ENCODE assay signal across 1 cellular context in the genomic region with DNA sequence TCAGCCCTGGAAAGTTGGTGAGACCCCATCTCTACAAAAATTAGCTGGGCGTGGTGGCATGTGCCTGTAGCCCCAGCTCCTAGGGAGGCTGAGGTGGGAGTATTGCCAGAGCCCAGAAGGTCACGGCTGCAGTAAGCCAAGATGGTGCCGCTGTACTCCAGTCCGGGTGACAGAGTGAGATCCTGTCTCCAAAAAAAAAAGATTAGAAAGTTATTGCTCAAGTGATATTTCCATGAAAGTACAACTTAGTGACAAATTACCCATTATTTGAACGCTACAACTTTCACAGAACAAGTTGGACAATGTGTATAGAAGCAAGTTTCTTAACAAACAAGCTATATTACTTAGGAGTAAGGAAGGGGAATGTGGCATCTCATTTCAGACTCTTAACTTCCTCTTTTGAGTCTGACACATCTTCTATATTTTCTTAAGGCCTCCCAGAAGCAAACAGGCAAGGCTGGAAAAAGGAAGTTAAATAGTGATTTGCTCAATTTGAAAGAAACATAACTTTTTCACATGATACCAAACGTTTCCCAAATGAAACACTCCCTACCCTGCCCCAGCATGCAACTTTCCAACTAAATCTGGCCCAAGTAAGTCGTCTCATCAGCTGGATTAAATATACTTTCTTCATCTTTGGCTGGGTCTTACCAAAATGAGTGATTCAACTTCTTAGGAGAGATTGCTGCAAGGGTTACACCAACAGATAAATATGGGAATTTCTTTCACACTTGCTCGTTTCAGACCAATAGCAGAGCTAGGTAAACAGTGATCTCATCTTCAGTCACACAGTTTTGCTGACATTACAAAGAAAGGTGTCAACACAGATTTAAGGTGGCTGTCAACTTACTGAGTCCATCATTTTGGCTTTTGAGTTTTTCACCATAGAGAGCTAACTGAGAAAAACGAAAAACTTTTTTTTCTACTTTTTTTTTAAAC.
TF ChIP-seq lines count a peak whose summit lies in the region.

No MANE protein-coding gene starts in this region.

TF ChIP-seq in GM23338, 12 proteins besides CTCF, POLR2A, EP300 and RAD21 (continued from another document):
- TF ChIP-seq, protein P1, sequence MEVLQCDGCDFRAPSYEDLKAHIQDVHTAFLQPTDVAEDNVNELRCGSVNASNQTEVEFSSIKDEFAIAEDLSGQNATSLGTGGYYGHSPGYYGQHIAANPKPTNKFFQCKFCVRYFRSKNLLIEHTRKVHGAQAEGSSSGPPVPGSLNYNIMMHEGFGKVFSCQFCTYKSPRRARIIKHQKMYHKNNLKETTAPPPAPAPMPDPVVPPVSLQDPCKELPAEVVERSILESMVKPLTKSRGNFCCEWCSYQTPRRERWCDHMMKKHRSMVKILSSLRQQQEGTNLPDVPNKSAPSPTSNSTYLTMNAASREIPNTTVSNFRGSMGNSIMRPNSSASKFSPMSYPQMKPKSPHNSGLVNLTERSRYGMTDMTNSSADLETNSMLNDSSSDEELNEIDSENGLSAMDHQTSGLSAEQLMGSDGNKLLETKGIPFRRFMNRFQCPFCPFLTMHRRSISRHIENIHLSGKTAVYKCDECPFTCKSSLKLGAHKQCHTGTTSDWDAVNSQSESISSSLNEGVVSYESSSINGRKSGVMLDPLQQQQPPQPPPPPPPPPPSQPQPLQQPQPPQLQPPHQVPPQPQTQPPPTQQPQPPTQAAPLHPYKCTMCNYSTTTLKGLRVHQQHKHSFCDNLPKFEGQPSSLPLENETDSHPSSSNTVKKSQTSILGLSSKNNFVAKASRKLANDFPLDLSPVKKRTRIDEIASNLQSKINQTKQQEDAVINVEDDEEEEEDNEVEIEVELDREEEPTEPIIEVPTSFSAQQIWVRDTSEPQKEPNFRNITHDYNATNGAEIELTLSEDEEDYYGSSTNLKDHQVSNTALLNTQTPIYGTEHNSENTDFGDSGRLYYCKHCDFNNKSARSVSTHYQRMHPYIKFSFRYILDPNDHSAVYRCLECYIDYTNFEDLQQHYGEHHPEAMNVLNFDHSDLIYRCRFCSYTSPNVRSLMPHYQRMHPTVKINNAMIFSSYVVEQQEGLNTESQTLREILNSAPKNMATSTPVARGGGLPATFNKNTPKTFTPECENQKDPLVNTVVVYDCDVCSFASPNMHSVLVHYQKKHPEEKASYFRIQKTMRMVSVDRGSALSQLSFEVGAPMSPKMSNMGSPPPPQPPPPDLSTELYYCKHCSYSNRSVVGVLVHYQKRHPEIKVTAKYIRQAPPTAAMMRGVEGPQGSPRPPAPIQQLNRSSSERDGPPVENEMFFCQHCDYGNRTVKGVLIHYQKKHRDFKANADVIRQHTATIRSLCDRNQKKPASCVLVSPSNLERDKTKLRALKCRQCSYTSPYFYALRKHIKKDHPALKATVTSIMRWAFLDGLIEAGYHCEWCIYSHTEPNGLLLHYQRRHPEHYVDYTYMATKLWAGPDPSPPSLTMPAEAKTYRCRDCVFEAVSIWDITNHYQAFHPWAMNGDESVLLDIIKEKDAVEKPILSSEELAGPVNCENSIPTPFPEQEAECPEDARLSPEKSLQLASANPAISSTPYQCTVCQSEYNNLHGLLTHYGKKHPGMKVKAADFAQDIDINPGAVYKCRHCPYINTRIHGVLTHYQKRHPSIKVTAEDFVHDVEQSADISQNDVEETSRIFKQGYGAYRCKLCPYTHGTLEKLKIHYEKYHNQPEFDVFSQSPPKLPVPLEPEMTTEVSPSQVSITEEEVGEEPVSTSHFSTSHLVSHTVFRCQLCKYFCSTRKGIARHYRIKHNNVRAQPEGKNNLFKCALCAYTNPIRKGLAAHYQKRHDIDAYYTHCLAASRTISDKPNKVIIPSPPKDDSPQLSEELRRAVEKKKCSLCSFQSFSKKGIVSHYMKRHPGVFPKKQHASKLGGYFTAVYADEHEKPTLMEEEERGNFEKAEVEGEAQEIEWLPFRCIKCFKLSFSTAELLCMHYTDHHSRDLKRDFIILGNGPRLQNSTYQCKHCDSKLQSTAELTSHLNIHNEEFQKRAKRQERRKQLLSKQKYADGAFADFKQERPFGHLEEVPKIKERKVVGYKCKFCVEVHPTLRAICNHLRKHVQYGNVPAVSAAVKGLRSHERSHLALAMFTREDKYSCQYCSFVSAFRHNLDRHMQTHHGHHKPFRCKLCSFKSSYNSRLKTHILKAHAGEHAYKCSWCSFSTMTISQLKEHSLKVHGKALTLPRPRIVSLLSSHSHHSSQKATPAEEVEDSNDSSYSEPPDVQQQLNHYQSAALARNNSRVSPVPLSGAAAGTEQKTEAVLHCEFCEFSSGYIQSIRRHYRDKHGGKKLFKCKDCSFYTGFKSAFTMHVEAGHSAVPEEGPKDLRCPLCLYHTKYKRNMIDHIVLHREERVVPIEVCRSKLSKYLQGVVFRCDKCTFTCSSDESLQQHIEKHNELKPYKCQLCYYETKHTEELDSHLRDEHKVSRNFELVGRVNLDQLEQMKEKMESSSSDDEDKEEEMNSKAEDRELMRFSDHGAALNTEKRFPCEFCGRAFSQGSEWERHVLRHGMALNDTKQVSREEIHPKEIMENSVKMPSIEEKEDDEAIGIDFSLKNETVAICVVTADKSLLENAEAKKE (CRISPR knock-in tag; IDR thresholded peaks at IDR 0.05): no peak
- TF ChIP-seq ZNF114 (CRISPR knock-in tag; IDR thresholded peaks at IDR 0.05): no peak
- no peak for TF ChIP-seq NANOG (IDR thresholded peaks at IDR 0.05; ENCODE audit: borderline replicate concordance)
- no peak for TF ChIP-seq ZNF331 (CRISPR knock-in tag; IDR thresholded peaks at IDR 0.05; ENCODE audit: low read depth)
- TF ChIP-seq POLR2AphosphoS5 (IDR thresholded peaks at IDR 0.05; ENCODE audit: low read depth): no peak
- no peak for TF ChIP-seq STAT1 (IDR thresholded peaks at IDR 0.05; ENCODE audit: unreplicated experiment)
- no peak for TF ChIP-seq EZH2phosphoT487 (IDR thresholded peaks at IDR 0.05; ENCODE audit: unreplicated experiment)
- TF ChIP-seq, protein P2, sequence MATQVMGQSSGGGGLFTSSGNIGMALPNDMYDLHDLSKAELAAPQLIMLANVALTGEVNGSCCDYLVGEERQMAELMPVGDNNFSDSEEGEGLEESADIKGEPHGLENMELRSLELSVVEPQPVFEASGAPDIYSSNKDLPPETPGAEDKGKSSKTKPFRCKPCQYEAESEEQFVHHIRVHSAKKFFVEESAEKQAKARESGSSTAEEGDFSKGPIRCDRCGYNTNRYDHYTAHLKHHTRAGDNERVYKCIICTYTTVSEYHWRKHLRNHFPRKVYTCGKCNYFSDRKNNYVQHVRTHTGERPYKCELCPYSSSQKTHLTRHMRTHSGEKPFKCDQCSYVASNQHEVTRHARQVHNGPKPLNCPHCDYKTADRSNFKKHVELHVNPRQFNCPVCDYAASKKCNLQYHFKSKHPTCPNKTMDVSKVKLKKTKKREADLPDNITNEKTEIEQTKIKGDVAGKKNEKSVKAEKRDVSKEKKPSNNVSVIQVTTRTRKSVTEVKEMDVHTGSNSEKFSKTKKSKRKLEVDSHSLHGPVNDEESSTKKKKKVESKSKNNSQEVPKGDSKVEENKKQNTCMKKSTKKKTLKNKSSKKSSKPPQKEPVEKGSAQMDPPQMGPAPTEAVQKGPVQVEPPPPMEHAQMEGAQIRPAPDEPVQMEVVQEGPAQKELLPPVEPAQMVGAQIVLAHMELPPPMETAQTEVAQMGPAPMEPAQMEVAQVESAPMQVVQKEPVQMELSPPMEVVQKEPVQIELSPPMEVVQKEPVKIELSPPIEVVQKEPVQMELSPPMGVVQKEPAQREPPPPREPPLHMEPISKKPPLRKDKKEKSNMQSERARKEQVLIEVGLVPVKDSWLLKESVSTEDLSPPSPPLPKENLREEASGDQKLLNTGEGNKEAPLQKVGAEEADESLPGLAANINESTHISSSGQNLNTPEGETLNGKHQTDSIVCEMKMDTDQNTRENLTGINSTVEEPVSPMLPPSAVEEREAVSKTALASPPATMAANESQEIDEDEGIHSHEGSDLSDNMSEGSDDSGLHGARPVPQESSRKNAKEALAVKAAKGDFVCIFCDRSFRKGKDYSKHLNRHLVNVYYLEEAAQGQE (IDR thresholded peaks at IDR 0.05; ENCODE audit: unreplicated experiment): no peak
- no peak for TF ChIP-seq CREB1 (CRISPR knock-in tag; IDR thresholded peaks at IDR 0.05; ENCODE audit: low read depth)
- TF ChIP-seq, protein P3, sequence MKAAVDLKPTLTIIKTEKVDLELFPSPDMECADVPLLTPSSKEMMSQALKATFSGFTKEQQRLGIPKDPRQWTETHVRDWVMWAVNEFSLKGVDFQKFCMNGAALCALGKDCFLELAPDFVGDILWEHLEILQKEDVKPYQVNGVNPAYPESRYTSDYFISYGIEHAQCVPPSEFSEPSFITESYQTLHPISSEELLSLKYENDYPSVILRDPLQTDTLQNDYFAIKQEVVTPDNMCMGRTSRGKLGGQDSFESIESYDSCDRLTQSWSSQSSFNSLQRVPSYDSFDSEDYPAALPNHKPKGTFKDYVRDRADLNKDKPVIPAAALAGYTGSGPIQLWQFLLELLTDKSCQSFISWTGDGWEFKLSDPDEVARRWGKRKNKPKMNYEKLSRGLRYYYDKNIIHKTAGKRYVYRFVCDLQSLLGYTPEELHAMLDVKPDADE (IDR thresholded peaks at IDR 0.05): no peak
